1 cellular context compared by ENCODE assay signal in the genomic region with DNA sequence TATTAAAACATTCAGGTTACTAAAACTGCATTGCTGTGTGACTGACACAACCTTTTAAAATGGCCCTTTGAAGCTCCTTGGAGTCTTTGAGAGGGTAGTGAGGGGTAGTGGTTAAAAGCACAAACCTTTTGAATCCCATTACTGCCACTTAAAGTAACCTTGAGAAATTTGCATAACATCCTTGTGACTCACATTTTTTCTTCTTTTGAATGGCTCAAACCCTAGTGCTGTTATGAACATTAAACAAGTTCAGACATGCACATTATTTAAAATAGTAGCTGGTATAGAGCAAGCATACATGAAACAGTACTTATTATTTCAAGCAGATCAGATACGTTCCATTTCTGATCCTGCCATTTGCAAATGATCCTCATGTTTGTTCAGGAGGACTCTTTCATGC.
TF ChIP-seq lines count a peak whose summit lies in the region.

No MANE protein-coding gene starts in this region.

TF ChIP-seq in IMR-90, 13 proteins besides CTCF, POLR2A, EP300 and RAD21:
- TF ChIP-seq MAFK (IDR thresholded peaks at IDR 0.05; ENCODE audit: low read depth, low read length) (no peak), CHD1 (IDR thresholded peaks at IDR 0.05; ENCODE audit: low read depth, low read length) (no peak), RCOR1 (IDR thresholded peaks at IDR 0.05; ENCODE audit: insufficient replicate concordance, low read length) (no peak), SMC3 (IDR thresholded peaks at IDR 0.05; ENCODE audit: low read depth, low read length) (no peak), BHLHE40 (IDR thresholded peaks at IDR 0.05; ENCODE audit: low read depth, low read length) (no peak), RFX5 (IDR thresholded peaks at IDR 0.05; ENCODE audit: low read depth, low read length) (no peak), CEBPB (IDR thresholded peaks at IDR 0.05; ENCODE audit: low read depth, low read length) (no peak), FOS (IDR thresholded peaks at IDR 0.05; ENCODE audit: low read depth, low read length) (no peak), MAZ (IDR thresholded peaks at IDR 0.05; ENCODE audit: borderline replicate concordance, low read depth, low read length) (no peak)
- TF ChIP-seq, protein P1, sequence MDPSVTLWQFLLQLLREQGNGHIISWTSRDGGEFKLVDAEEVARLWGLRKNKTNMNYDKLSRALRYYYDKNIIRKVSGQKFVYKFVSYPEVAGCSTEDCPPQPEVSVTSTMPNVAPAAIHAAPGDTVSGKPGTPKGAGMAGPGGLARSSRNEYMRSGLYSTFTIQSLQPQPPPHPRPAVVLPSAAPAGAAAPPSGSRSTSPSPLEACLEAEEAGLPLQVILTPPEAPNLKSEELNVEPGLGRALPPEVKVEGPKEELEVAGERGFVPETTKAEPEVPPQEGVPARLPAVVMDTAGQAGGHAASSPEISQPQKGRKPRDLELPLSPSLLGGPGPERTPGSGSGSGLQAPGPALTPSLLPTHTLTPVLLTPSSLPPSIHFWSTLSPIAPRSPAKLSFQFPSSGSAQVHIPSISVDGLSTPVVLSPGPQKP (IDR thresholded peaks at IDR 0.05; ENCODE audit: borderline replicate concordance, low read depth, low read length), result no peak
- TF ChIP-seq, protein P2, sequence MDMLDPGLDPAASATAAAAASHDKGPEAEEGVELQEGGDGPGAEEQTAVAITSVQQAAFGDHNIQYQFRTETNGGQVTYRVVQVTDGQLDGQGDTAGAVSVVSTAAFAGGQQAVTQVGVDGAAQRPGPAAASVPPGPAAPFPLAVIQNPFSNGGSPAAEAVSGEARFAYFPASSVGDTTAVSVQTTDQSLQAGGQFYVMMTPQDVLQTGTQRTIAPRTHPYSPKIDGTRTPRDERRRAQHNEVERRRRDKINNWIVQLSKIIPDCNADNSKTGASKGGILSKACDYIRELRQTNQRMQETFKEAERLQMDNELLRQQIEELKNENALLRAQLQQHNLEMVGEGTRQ (IDR thresholded peaks at IDR 0.05; ENCODE audit: low read depth, low read length), result no peak
